In the genomic region with DNA sequence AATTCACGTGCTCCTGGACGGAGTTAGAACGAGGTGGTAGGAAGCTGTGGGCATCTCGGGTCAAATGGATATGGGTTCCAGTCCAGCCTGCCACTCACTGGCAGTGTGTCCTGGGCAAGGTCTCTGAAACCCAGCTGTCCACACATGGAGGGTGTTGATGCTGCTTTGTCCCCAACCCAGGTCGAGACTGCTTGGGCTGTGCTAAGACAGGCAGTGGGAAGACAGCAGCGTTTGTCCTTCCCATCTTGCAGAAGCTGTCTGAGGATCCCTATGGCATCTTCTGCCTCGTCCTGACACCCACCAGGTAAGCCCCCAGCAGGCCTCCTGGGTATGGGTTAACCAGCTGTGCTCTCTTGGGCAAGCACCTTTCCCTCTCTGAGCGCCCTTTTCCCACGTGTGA, we compare ENCODE assay signal across 1 cellular context.
TF ChIP-seq lines count a peak whose summit lies in the region.

No MANE protein-coding gene starts in this region.

TF ChIP-seq in IMR-90, 13 proteins besides CTCF, POLR2A, EP300 and RAD21 (continued from another document):
- TF ChIP-seq CHD1 (IDR thresholded peaks at IDR 0.05; ENCODE audit: low read depth, low read length) (no peak), BHLHE40 (IDR thresholded peaks at IDR 0.05; ENCODE audit: low read depth, low read length) (no peak)
